In the genomic region with DNA sequence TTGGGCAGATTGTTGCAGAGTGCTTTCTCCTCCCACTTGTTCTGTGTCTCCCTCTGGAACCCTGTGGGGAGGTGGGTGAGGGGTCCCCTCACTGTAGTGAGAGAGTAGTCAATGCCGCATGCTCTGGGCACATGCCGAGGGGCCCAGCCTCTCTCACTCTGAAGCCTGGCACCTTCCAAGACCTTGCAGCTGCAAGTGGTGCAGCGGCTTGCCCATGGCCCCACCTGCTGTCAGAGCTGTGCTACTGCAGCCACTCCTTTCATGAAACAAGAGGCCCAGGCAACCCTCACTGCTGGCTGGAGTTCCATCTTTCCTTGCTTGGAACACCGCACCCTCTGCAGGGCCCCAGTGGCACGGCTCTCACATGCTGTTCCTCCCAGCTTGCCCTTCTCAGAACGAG, we compare ENCODE assay signal across 7 cellular contexts. TPM values are rescaled to one million over a fixed set of nuclear protein-coding genes. Genes with fewer than 3 reads are reported as not detected.
DNase-seq lines count a peak whose midpoint lies in the region; ATAC-seq and TF ChIP-seq lines count a peak whose summit lies in the region.

No MANE protein-coding gene starts in this region.

- no peak overlapping the region for H3K4me3 ChIP-seq in H7 (ENCODE audit: insufficient read depth, low read depth, low read length)
- H3K4me3 ChIP-seq in left ventricle myocardium inferior = no peak overlapping the region

- no peak overlapping the region for H3K4me3 Mint-ChIP-seq in activated naive CD8-positive, alpha-beta T cell treated with anti-CD3 and anti-CD28 coated beads, Interleukin-2, amount 50 U/mL, for 24 hours

- H3K27ac Mint-ChIP-seq in activated naive CD8-positive, alpha-beta T cell treated with anti-CD3 and anti-CD28 coated beads, Interleukin-2, amount 50 U/mL, for 24 hours = no peak overlapping the region

- H3K27ac ChIP-seq in left ventricle myocardium inferior (replicated peaks) = no peak overlapping the region

- H3K4me1 ChIP-seq in left ventricle myocardium inferior = peaks cover 10% of the 10 kb centered on the region

- H3K36me3 ChIP-seq in H7 (replicated peaks; ENCODE audit: control insufficient read depth, insufficient read depth, low read length) (no peaks in the 10 kb centered on the region), left ventricle myocardium inferior (no peaks in the 10 kb centered on the region)

- H3K27me3 ChIP-seq in H7 (ENCODE audit: control insufficient read depth, insufficient read depth, low read length) (no peaks in the 10 kb centered on the region), left ventricle myocardium inferior (ENCODE audit: low read depth) (peaks cover 12% of the 10 kb centered on the region)

- no peaks in the 10 kb centered on the region for H3K9me3 Mint-ChIP-seq in activated naive CD8-positive, alpha-beta T cell treated with anti-CD3 and anti-CD28 coated beads, Interleukin-2, amount 50 U/mL, for 24 hours

- no peaks in the 10 kb centered on the region for H3K9me3 ChIP-seq in left ventricle myocardium inferior (replicated peaks)

- no peaks in the 10 kb centered on the region for H3K27me3 Mint-ChIP-seq in activated naive CD8-positive, alpha-beta T cell treated with anti-CD3 and anti-CD28 coated beads, Interleukin-2, amount 50 U/mL, for 24 hours

- peaks cover 13% of the 10 kb centered on the region for H3K4me1 Mint-ChIP-seq in activated naive CD8-positive, alpha-beta T cell treated with anti-CD3 and anti-CD28 coated beads, Interleukin-2, amount 50 U/mL, for 24 hours

- peak; percentile 81 for ATAC-seq in activated naive CD8-positive, alpha-beta T cell treated with anti-CD3 and anti-CD28 coated beads, Interleukin-2, amount 50 U/mL, for 24 hours
- no peak for ATAC-seq in HG02870 (IDR thresholded peaks at IDR 0.05; ENCODE audit: unreplicated experiment)

- intact Hi-C loops in left ventricle myocardium inferior (cut with micrococcal nuclease) = no loop called here

- in situ Hi-C loops in SK-MEL-5 (cut with HindIII; ENCODE audit: low pct_unique_long_range_greater_than_20kb, low sequenced_read_pairs) = no loop called here

- TF ChIP-seq CTCF in left ventricle myocardium inferior (IDR thresholded peaks at IDR 0.05; ENCODE audit: borderline replicate concordance) = peak; percentile 96

- no peaks in the 10 kb centered on the region for H3K36me3 Mint-ChIP-seq in activated naive CD8-positive, alpha-beta T cell treated with anti-CD3 and anti-CD28 coated beads, Interleukin-2, amount 50 U/mL, for 24 hours (ENCODE audit: low read depth)

- DNase-seq in H7 = peak; percentile 90
- peak; percentile 76 for DNase-seq in SK-MEL-5 (ENCODE audit: low read depth, low spot score)
- peak; percentile 67 for DNase-seq in activated naive CD8-positive, alpha-beta T cell treated with anti-CD3 and anti-CD28 coated beads, Interleukin-2, amount 50 U/mL, for 24 hours
- peak; percentile 74 for DNase-seq in left ventricle myocardium inferior
- peak; percentile 15 for DNase-seq in renal cortical epithelial cell (ENCODE audit: low read depth)
- no peak for DNase-seq in DMS153 (lab: John Stamatoyannopoulos, UW)

RNA-seq across cellular contexts. Expression of a gene that starts 58.4 kb away (rescaled TPM):
- total RNA-seq in H7 (2014; rRNA removed; shearing (Covaris generic)) = 243 and 283 TPM in 2 replicates
- 8.5 and 10.1 TPM in 2 replicates for total RNA-seq in SK-MEL-5 (2014; rRNA removed; shearing (Covaris generic))
- polyA plus RNA-seq in SK-MEL-5 (2015; cell fraction: cytosol; rRNA removed) = 18.7 and 22.2 TPM in 2 replicates
- 26.0 and 27.7 TPM in 2 replicates for polyA plus RNA-seq in SK-MEL-5 (2015; cell fraction: nucleus; rRNA removed)
- total RNA-seq in left ventricle myocardium inferior (154 TPM), renal cortical epithelial cell (52.1 and 53.2 TPM in 2 replicates)
